Comparison of ENCODE assay signal across 1 cellular context in the genomic region with DNA sequence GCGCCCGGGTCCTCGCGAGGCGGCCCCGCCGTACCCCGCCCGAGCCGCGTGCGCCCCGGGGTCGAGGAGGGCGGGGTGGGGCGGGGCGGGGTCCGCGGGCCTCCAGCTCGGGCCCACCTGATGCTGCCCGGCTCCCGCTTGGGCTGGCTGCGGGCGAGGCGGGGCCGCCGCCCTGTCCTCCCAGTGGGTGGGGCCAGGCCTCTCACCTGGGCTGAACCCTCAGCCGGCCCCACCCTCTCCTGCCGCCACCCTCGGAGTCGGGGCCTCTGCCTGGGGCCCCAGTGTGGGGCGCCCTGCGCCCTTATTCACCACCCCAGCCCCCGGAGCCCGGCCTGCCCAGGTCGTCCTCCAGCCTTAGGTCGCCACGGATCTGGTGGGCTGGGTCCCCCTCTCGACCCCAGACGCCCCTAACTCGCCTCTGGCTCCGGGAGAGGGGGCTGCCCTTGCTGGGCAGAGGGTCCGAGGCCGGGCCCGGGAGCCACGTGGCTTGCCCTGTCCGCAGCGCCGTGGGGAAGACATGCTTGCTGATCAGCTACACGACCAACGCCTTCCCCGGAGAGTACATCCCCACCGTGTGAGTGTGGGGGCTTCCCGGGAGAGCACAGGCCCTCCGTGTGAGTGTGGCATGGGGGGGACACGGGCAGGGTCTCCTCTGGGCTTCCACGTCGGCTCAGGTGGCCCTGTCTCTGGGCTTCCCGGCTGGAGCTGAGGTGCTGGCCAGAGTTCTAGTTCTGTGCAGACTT.
TF ChIP-seq lines count a peak whose summit lies in the region.

No MANE protein-coding gene starts in this region.

TF ChIP-seq in IMR-90, 13 proteins besides CTCF, POLR2A, EP300 and RAD21:
- no peak for TF ChIP-seq BHLHE40 (IDR thresholded peaks at IDR 0.05; ENCODE audit: low read depth, low read length)
- TF ChIP-seq, protein P1, sequence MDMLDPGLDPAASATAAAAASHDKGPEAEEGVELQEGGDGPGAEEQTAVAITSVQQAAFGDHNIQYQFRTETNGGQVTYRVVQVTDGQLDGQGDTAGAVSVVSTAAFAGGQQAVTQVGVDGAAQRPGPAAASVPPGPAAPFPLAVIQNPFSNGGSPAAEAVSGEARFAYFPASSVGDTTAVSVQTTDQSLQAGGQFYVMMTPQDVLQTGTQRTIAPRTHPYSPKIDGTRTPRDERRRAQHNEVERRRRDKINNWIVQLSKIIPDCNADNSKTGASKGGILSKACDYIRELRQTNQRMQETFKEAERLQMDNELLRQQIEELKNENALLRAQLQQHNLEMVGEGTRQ (IDR thresholded peaks at IDR 0.05; ENCODE audit: low read depth, low read length) = no peak
- no peak for TF ChIP-seq RCOR1 (IDR thresholded peaks at IDR 0.05; ENCODE audit: insufficient replicate concordance, low read length)
- TF ChIP-seq MAFK (IDR thresholded peaks at IDR 0.05; ENCODE audit: low read depth, low read length) = no peak
- TF ChIP-seq CHD1 (IDR thresholded peaks at IDR 0.05; ENCODE audit: low read depth, low read length) = no peak
- TF ChIP-seq MXI1 (IDR thresholded peaks at IDR 0.05; ENCODE audit: borderline replicate concordance, low read depth, low read length) = no peak
- TF ChIP-seq, protein P2, sequence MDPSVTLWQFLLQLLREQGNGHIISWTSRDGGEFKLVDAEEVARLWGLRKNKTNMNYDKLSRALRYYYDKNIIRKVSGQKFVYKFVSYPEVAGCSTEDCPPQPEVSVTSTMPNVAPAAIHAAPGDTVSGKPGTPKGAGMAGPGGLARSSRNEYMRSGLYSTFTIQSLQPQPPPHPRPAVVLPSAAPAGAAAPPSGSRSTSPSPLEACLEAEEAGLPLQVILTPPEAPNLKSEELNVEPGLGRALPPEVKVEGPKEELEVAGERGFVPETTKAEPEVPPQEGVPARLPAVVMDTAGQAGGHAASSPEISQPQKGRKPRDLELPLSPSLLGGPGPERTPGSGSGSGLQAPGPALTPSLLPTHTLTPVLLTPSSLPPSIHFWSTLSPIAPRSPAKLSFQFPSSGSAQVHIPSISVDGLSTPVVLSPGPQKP (IDR thresholded peaks at IDR 0.05; ENCODE audit: borderline replicate concordance, low read depth, low read length) = no peak
- TF ChIP-seq MAZ (IDR thresholded peaks at IDR 0.05; ENCODE audit: borderline replicate concordance, low read depth, low read length) = no peak
- TF ChIP-seq NFE2L2 (IDR thresholded peaks at IDR 0.05; ENCODE audit: low read depth, low read length) = no peak
TF ChIP-seq in IMR-90: peak in this region for 0.
